ENCODE assay signal across 16 cellular contexts in the genomic region with DNA sequence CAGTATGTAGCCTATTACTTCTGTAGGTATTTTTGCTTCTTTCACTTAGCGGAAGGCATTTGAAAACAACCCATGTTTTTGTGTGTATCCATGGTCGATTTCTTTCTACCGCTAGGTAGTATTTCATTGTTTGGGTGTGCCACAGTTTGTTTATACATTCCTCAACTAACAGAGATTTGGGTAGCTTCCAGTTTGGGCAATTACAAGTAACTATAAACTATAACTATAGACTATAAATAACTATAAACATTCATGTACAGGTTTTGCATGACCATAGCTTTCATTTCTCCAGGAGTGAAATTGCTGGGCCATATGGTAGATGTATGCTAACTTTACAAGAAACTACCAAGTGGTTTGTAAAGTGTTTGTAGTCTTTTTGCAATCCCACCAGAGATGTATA. TPM values are rescaled to one million over a fixed set of nuclear protein-coding genes. Genes with fewer than 3 reads are reported as not detected.
DNase-seq lines count a peak whose midpoint lies in the region; ATAC-seq and TF ChIP-seq lines count a peak whose summit lies in the region.
"Had no signal": no experiment of that assay in that cellular context is flagged by ENCODE, and none has a peak within 500 bp of the region (broad histone marks: within the 10 kb centered on the region; RNA-seq: fewer than 3 reads in every experiment).

No MANE protein-coding gene starts in this region.

- no peak for ATAC-seq in PC-3
- peak; percentile 87 for ATAC-seq in left colon
- ATAC-seq in GM18502 (IDR thresholded peaks at IDR 0.05; ENCODE audit: poor library complexity, unreplicated experiment): no peak
- ATAC-seq in GM19455 (IDR thresholded peaks at IDR 0.05; ENCODE audit: unreplicated experiment): no peak
- ATAC-seq: CD8-positive, alpha-beta T cell; GM23338 had no signal

- in situ Hi-C loops in brain microvascular endothelial cell (cut with HindIII; ENCODE audit: low pct_ligation_motif_present, low sequenced_read_pairs): no loop called here

- H3K9me3 ChIP-seq in HEK293 (ENCODE audit: control insufficient read depth, insufficient read depth, low read depth, low read length): no peaks in the 10 kb centered on the region
- no peaks in the 10 kb centered on the region for H3K9me3 ChIP-seq in PC-3 (ENCODE audit: low read length)
- H3K9me3 ChIP-seq: BLaER1, Caco-2, HAP-1 had no signal

- DNase-seq in PC-3 (peak; percentile 9), left colon (no peak), brain microvascular endothelial cell (no peak)
- DNase-seq: Caco-2; CD4-positive, CD25-positive, alpha-beta regulatory T cell; CD8-positive, alpha-beta T cell; DMS153; DND-41 had no signal

- BruUV-seq in PC-3 (replicated peaks; lab: Mats Ljungman, UMichigan): no TSS peak

- POLR2A ChIA-PET in HEK293 (lab: Yijun Ruan, JAX) (no interaction called here), PC-3 (lab: Charles Lee; ENCODE audit: unreplicated experiment) (no interaction called here)

- H3K79me2 ChIP-seq in PC-3 (ENCODE audit: low read length): no peaks in the 10 kb centered on the region

- no peak overlapping the region for H2AFZ ChIP-seq in PC-3 (ENCODE audit: low read length)
- H2AFZ ChIP-seq: GM23338 had no signal

- H3K27ac ChIP-seq in HEK293 (ENCODE audit: extremely low read depth, low read depth, low read length) (no peak overlapping the region), PC-3 (ENCODE audit: low read length) (no peak overlapping the region), brain microvascular endothelial cell (no peak overlapping the region)
- H3K27ac ChIP-seq: BLaER1, C4-2B had no signal

- CTCF ChIA-PET in HEK293 (lab: Yijun Ruan, JAX): interaction anchor here (0.7 kb wide), 1 partner anchor 25 kb away, joined by 3 read pairs; no protein-coding TSS in a partner anchor
- CTCF ChIA-PET in PC-3 (lab: Charles Lee): no interaction called here

- no peak overlapping the region for H3K4me3 ChIP-seq in HEK293 (ENCODE audit: low read depth, low read length)
- no peak overlapping the region for H3K4me3 ChIP-seq in PC-3 (ENCODE audit: low read length)
- no peak overlapping the region for H3K4me3 ChIP-seq in brain microvascular endothelial cell (ENCODE audit: low read depth, low read length)
- H3K4me3 ChIP-seq: BLaER1, GM23338, HAP-1 had no signal

- H3K4me2 ChIP-seq in PC-3 (ENCODE audit: low read length): no peak overlapping the region
- H3K4me2 ChIP-seq: BLaER1, GM23338 had no signal

- H3K27me3 ChIP-seq in PC-3 (ENCODE audit: low read length) (peaks cover 42% of the 10 kb centered on the region), brain microvascular endothelial cell (replicated peaks) (no peaks in the 10 kb centered on the region)
- H3K27me3 ChIP-seq: BLaER1 had no signal

- H4K20me1 ChIP-seq in PC-3 (ENCODE audit: low read length): no peaks in the 10 kb centered on the region
- H4K20me1 ChIP-seq: BLaER1 had no signal

- no peaks in the 10 kb centered on the region for H3K4me1 ChIP-seq in HEK293 (ENCODE audit: control insufficient read depth, insufficient read depth, low read length)
- H3K4me1 ChIP-seq in PC-3 (ENCODE audit: insufficient read depth, low read length): no peaks in the 10 kb centered on the region
- H3K4me1 ChIP-seq: Caco-2, HAP-1 had no signal

- no peaks in the 10 kb centered on the region for H3F3A ChIP-seq in PC-3 (ENCODE audit: low read length, unreplicated experiment)

- H3K9ac ChIP-seq in PC-3 (ENCODE audit: low read length): no peak overlapping the region
- H3K9ac ChIP-seq: BLaER1 had no signal

- no peaks in the 10 kb centered on the region for H3K9me2 ChIP-seq in PC-3 (replicated peaks; ENCODE audit: low read length)

- intact Hi-C loops in PC-3 (cut with micrococcal nuclease): no loop called here
- intact Hi-C loops in left colon (cut with DNase I, micrococcal nuclease): no loop called here

- TF ChIP-seq CTCF in HEK293 (tag by site-specific recombination; IDR thresholded peaks at IDR 0.05) (no peak), PC-3 (conservative IDR thresholded peaks at IDR 0.05; ENCODE audit: low read depth, low read length) (no peak), brain microvascular endothelial cell (IDR thresholded peaks at IDR 0.05; ENCODE audit: low read depth, low read length, missing control alignments) (no peak)

- no peaks in the 10 kb centered on the region for H3K36me3 ChIP-seq in HEK293 (ENCODE audit: control insufficient read depth in 2 of 2, insufficient read depth in 1 of 2, low read length in 2 of 2)
- no peaks in the 10 kb centered on the region for H3K36me3 ChIP-seq in PC-3 (ENCODE audit: low read depth, low read length)
- no peaks in the 10 kb centered on the region for H3K36me3 ChIP-seq in brain microvascular endothelial cell (replicated peaks)
- H3K36me3 ChIP-seq: BLaER1, HAP-1 had no signal

TF ChIP-seq in HEK293, 187 proteins besides CTCF, POLR2A, EP300 and RAD21:
- TF ChIP-seq ZNF433 (tag by site-specific recombination; IDR thresholded peaks at IDR 0.05; ENCODE audit: low read depth) (no peak), ZNF560 (tag by site-specific recombination; IDR thresholded peaks at IDR 0.05; ENCODE audit: borderline replicate concordance) (no peak), ZNF658 (tag by site-specific recombination; IDR thresholded peaks at IDR 0.05) (no peak)
- TF ChIP-seq, protein P1, sequence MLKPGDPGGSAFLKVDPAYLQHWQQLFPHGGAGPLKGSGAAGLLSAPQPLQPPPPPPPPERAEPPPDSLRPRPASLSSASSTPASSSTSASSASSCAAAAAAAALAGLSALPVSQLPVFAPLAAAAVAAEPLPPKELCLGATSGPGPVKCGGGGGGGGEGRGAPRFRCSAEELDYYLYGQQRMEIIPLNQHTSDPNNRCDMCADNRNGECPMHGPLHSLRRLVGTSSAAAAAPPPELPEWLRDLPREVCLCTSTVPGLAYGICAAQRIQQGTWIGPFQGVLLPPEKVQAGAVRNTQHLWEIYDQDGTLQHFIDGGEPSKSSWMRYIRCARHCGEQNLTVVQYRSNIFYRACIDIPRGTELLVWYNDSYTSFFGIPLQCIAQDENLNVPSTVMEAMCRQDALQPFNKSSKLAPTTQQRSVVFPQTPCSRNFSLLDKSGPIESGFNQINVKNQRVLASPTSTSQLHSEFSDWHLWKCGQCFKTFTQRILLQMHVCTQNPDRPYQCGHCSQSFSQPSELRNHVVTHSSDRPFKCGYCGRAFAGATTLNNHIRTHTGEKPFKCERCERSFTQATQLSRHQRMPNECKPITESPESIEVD (tag by site-specific recombination; IDR thresholded peaks at IDR 0.05): 0 out of 2 replicates have a peak, but pooled peaks have one; percentile 23
TF ChIP-seq in HEK293: peak in this region for 1.

RNA-seq across cellular contexts. Expression of a gene that starts 40.0 kb away (rescaled TPM):
- total RNA-seq in PC-3 (2014; rRNA removed) (0.52 and 0.58 TPM in 2 replicates), left colon (1 to 10 TPM; 3.0 to 3.8 TPM)

RNA-seq across cellular contexts. Expression of a gene that starts 52.8 kb away (rescaled TPM):
- total RNA-seq in PC-3 (2014; rRNA removed) (not detected in 2 replicates), left colon (10 to 100 TPM; 11.6 to 48.3 TPM)
- total RNA-seq: A172 had no signal

Comparison
In these comparisons a context has a peak if more than half of its experiments do, and no peak if none do; other contexts are left out.
1. RNA of a gene that starts 52.8 kb away (total RNA-seq): 11.6 to 48.3 TPM in left colon; not detected in PC-3; every median in the first group is over 10 times any median in the second.